ENCODE assay signal across 3 cellular contexts in the genomic region with DNA sequence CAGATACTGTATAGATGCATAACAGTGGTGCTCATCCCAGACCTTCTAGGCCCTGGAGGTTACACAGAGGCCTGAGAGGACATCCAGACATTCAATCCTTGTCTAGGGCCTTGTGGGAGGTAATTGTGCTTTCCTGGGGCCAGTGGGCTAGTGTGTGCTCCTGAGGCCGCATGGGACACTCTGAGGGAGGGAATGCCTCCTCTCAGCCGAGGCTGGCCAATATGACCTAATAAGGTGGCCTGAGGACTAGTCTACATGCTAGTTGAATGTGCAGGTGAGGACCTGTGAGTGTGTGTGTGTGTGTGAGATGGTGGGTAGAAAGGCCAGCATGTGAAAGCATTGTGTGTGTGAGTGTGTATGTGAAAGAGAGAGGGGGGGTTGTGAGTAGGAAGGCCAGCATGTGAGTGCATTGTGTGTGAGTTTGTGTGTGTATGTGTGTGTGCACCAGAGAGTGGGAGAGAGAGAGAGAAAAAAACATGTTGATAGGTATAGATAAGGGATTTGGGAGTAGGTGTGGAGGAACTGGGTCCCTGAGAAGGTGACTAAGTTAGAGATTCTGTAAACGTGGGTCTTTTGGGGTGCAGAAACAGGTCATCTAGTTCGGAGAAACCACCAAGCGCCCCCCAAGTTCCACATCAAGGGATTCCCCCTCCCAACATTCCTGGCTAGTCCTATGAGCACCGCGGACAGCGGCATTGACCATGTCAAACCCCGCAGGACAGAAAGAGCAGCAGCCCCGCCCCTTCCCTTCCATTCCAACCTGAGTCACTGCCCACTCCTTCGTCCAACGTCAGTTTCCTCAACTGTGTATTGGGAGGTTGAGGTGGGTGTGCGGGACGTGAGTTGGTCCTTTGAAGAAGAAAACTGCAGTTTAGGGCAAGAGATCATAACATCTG.
TF ChIP-seq lines count a peak whose summit lies in the region.

No MANE protein-coding gene starts in this region.

TF ChIP-seq in A549, 52 proteins besides CTCF, POLR2A, EP300 and RAD21:
- TF ChIP-seq CBX2 (IDR thresholded peaks at IDR 0.05; ENCODE audit: borderline replicate concordance, low read depth): no peak
- TF ChIP-seq, protein P1, sequence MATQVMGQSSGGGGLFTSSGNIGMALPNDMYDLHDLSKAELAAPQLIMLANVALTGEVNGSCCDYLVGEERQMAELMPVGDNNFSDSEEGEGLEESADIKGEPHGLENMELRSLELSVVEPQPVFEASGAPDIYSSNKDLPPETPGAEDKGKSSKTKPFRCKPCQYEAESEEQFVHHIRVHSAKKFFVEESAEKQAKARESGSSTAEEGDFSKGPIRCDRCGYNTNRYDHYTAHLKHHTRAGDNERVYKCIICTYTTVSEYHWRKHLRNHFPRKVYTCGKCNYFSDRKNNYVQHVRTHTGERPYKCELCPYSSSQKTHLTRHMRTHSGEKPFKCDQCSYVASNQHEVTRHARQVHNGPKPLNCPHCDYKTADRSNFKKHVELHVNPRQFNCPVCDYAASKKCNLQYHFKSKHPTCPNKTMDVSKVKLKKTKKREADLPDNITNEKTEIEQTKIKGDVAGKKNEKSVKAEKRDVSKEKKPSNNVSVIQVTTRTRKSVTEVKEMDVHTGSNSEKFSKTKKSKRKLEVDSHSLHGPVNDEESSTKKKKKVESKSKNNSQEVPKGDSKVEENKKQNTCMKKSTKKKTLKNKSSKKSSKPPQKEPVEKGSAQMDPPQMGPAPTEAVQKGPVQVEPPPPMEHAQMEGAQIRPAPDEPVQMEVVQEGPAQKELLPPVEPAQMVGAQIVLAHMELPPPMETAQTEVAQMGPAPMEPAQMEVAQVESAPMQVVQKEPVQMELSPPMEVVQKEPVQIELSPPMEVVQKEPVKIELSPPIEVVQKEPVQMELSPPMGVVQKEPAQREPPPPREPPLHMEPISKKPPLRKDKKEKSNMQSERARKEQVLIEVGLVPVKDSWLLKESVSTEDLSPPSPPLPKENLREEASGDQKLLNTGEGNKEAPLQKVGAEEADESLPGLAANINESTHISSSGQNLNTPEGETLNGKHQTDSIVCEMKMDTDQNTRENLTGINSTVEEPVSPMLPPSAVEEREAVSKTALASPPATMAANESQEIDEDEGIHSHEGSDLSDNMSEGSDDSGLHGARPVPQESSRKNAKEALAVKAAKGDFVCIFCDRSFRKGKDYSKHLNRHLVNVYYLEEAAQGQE (IDR thresholded peaks at IDR 0.05): peak; percentile 79

TF ChIP-seq in GM23338, 12 proteins besides CTCF, POLR2A, EP300 and RAD21:
- TF ChIP-seq, protein P1 (IDR thresholded peaks at IDR 0.05; ENCODE audit: unreplicated experiment): peak; percentile 80
- TF ChIP-seq CREB1 (CRISPR knock-in tag; IDR thresholded peaks at IDR 0.05; ENCODE audit: low read depth): no peak
- no peak for TF ChIP-seq POLR2AphosphoS5 (IDR thresholded peaks at IDR 0.05; ENCODE audit: low read depth)

TF ChIP-seq in K562, 482 proteins besides CTCF, POLR2A, EP300 and RAD21:
- TF ChIP-seq MIER1 (IDR thresholded peaks at IDR 0.05; ENCODE audit: low read depth) (0 out of 2 replicates have a peak, but pooled peaks have one; percentile 58), VEZF1 (CRISPR knock-in tag; IDR thresholded peaks at IDR 0.05) (peak; percentile 40), MAFK (IDR thresholded peaks at IDR 0.05; ENCODE audit: low read length) (no peak), NCOA6 (IDR thresholded peaks at IDR 0.05) (no peak), EHMT2 (IDR thresholded peaks at IDR 0.05) (peak; percentile 74; the same call in 1 of the 2 replicates), ZNF316 (IDR thresholded peaks at IDR 0.05) (no peak), U2AF1 (optimal IDR thresholded peaks at IDR 0.05; ENCODE audit: low read depth, low read length) (no peak)
- TF ChIP-seq, protein P1 (CRISPR knock-in tag; IDR thresholded peaks at IDR 0.05; ENCODE audit: low read depth): peak; percentile 84
